2 cellular contexts compared by ENCODE assay signal in genomic region chr13:39599842-39600241, GRCh38.
TF ChIP-seq lines count a peak whose summit lies in the region.

No MANE protein-coding gene starts in this region.

TF ChIP-seq in GM12878, 131 proteins besides CTCF, POLR2A, EP300 and RAD21 (continues in another document):
- TF ChIP-seq, protein P1, sequence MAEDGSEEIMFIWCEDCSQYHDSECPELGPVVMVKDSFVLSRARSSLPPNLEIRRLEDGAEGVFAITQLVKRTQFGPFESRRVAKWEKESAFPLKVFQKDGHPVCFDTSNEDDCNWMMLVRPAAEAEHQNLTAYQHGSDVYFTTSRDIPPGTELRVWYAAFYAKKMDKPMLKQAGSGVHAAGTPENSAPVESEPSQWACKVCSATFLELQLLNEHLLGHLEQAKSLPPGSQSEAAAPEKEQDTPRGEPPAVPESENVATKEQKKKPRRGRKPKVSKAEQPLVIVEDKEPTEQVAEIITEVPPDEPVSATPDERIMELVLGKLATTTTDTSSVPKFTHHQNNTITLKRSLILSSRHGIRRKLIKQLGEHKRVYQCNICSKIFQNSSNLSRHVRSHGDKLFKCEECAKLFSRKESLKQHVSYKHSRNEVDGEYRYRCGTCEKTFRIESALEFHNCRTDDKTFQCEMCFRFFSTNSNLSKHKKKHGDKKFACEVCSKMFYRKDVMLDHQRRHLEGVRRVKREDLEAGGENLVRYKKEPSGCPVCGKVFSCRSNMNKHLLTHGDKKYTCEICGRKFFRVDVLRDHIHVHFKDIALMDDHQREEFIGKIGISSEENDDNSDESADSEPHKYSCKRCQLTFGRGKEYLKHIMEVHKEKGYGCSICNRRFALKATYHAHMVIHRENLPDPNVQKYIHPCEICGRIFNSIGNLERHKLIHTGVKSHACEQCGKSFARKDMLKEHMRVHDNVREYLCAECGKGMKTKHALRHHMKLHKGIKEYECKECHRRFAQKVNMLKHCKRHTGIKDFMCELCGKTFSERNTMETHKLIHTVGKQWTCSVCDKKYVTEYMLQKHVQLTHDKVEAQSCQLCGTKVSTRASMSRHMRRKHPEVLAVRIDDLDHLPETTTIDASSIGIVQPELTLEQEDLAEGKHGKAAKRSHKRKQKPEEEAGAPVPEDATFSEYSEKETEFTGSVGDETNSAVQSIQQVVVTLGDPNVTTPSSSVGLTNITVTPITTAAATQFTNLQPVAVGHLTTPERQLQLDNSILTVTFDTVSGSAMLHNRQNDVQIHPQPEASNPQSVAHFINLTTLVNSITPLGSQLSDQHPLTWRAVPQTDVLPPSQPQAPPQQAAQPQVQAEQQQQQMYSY (CRISPR knock-in tag; IDR thresholded peaks at IDR 0.05) = no peak
- TF ChIP-seq NR2C2 (IDR thresholded peaks at IDR 0.05; ENCODE audit: borderline replicate concordance, control insufficient read depth, insufficient read length, low read depth) (no peak), BMI1 (IDR thresholded peaks at IDR 0.05; ENCODE audit: borderline replicate concordance) (no peak), BRCA1 (IDR thresholded peaks at IDR 0.05; ENCODE audit: low read depth, low read length) (no peak), SREBF2 (IDR thresholded peaks at IDR 0.05; ENCODE audit: low read length) (no peak), ZNF217 (IDR thresholded peaks at IDR 0.05) (no peak), CREM (IDR thresholded peaks at IDR 0.05; ENCODE audit: low read depth) (no peak), BHLHE40 (IDR thresholded peaks at IDR 0.05; ENCODE audit: borderline replicate concordance in 1 of 2, low read depth in 2 of 2, low read length in 1 of 2) (no peak), TARDBP (IDR thresholded peaks at IDR 0.05; ENCODE audit: borderline replicate concordance) (no peak), FOS (IDR thresholded peaks at IDR 0.05; ENCODE audit: borderline replicate concordance, extremely low read depth, insufficient read length) (no peak), ZNF274 (IDR thresholded peaks at IDR 0.05; ENCODE audit: insufficient read depth, insufficient read length) (no peak), PAX5 (IDR thresholded peaks at IDR 0.05; ENCODE audit: borderline replicate concordance, low read depth, low read length) (no peak), ZNF24 (IDR thresholded peaks at IDR 0.05) (no peak), TCF7 (IDR thresholded peaks at IDR 0.05; ENCODE audit: borderline replicate concordance) (no peak), ZNF592 (IDR thresholded peaks at IDR 0.05) (no peak), PKNOX1 (IDR thresholded peaks at IDR 0.05) (no peak), KLF5 (IDR thresholded peaks at IDR 0.05; ENCODE audit: partially characterized antibody) (no peak)
- TF ChIP-seq, protein P2, sequence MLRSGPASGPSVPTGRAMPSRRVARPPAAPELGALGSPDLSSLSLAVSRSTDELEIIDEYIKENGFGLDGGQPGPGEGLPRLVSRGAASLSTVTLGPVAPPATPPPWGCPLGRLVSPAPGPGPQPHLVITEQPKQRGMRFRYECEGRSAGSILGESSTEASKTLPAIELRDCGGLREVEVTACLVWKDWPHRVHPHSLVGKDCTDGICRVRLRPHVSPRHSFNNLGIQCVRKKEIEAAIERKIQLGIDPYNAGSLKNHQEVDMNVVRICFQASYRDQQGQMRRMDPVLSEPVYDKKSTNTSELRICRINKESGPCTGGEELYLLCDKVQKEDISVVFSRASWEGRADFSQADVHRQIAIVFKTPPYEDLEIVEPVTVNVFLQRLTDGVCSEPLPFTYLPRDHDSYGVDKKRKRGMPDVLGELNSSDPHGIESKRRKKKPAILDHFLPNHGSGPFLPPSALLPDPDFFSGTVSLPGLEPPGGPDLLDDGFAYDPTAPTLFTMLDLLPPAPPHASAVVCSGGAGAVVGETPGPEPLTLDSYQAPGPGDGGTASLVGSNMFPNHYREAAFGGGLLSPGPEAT (IDR thresholded peaks at IDR 0.05; ENCODE audit: low read depth) = no peak

TF ChIP-seq in GM23338, 12 proteins besides CTCF, POLR2A, EP300 and RAD21:
- TF ChIP-seq NANOG (IDR thresholded peaks at IDR 0.05; ENCODE audit: borderline replicate concordance) = no peak
- TF ChIP-seq CREB1 (CRISPR knock-in tag; IDR thresholded peaks at IDR 0.05; ENCODE audit: low read depth) = no peak
- TF ChIP-seq, protein P3, sequence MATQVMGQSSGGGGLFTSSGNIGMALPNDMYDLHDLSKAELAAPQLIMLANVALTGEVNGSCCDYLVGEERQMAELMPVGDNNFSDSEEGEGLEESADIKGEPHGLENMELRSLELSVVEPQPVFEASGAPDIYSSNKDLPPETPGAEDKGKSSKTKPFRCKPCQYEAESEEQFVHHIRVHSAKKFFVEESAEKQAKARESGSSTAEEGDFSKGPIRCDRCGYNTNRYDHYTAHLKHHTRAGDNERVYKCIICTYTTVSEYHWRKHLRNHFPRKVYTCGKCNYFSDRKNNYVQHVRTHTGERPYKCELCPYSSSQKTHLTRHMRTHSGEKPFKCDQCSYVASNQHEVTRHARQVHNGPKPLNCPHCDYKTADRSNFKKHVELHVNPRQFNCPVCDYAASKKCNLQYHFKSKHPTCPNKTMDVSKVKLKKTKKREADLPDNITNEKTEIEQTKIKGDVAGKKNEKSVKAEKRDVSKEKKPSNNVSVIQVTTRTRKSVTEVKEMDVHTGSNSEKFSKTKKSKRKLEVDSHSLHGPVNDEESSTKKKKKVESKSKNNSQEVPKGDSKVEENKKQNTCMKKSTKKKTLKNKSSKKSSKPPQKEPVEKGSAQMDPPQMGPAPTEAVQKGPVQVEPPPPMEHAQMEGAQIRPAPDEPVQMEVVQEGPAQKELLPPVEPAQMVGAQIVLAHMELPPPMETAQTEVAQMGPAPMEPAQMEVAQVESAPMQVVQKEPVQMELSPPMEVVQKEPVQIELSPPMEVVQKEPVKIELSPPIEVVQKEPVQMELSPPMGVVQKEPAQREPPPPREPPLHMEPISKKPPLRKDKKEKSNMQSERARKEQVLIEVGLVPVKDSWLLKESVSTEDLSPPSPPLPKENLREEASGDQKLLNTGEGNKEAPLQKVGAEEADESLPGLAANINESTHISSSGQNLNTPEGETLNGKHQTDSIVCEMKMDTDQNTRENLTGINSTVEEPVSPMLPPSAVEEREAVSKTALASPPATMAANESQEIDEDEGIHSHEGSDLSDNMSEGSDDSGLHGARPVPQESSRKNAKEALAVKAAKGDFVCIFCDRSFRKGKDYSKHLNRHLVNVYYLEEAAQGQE (IDR thresholded peaks at IDR 0.05; ENCODE audit: unreplicated experiment) = no peak
- TF ChIP-seq EZH2phosphoT487 (IDR thresholded peaks at IDR 0.05; ENCODE audit: unreplicated experiment) = no peak
- TF ChIP-seq ZNF114 (CRISPR knock-in tag; IDR thresholded peaks at IDR 0.05) = no peak
- TF ChIP-seq JUNB (IDR thresholded peaks at IDR 0.05; ENCODE audit: unreplicated experiment) = no peak
- no peak for TF ChIP-seq EZH2 (IDR thresholded peaks at IDR 0.05; ENCODE audit: low read depth, unreplicated experiment)
- TF ChIP-seq STAT1 (IDR thresholded peaks at IDR 0.05; ENCODE audit: unreplicated experiment) = no peak
- no peak for TF ChIP-seq POLR2AphosphoS5 (IDR thresholded peaks at IDR 0.05; ENCODE audit: low read depth)
- TF ChIP-seq ZNF331 (CRISPR knock-in tag; IDR thresholded peaks at IDR 0.05; ENCODE audit: low read depth) = no peak
- no peak for TF ChIP-seq ETS1 (IDR thresholded peaks at IDR 0.05)
- TF ChIP-seq ZNF462 (CRISPR knock-in tag; IDR thresholded peaks at IDR 0.05) = no peak
